In genomic region chrX:148381603-148382002, GRCh38 we compare ENCODE assay signal across 9 cellular contexts.
DNase-seq lines count a peak whose midpoint lies in the region; ATAC-seq lines count a peak whose summit lies in the region.
"Had no signal": no experiment of that assay in that cellular context is flagged by ENCODE, and none has a peak within 500 bp of the region (broad histone marks: within the 10 kb centered on the region; RNA-seq: fewer than 3 reads in every experiment).

No MANE protein-coding gene starts in this region.

- H3K4me3 ChIP-seq in GM08714 (ENCODE audit: low read length): peak overlapping the region; percentile 60; the same call in 1 of the 2 replicates

- H3K4me3 Mint-ChIP-seq in central memory CD8-positive, alpha-beta T cell: peak overlapping the region; percentile 74

- H3K27me3 Mint-ChIP-seq in central memory CD8-positive, alpha-beta T cell: no peaks in the 10 kb centered on the region

- peak; percentile 32 for ATAC-seq in GM21381 (IDR thresholded peaks at IDR 0.05; ENCODE audit: unreplicated experiment)
- ATAC-seq in HG03432 (IDR thresholded peaks at IDR 0.05; ENCODE audit: unreplicated experiment): peak; percentile 34
- peak; percentile 29 for ATAC-seq in central memory CD8-positive, alpha-beta T cell (replicated peaks; ENCODE audit: extremely low read depth, poor library complexity, severe bottlenecking)

- H3K9me3 Mint-ChIP-seq in central memory CD8-positive, alpha-beta T cell: no peaks in the 10 kb centered on the region

- H3K36me3 Mint-ChIP-seq in central memory CD8-positive, alpha-beta T cell (ENCODE audit: insufficient read depth): peaks cover 2% of the 10 kb centered on the region

- no peak for DNase-seq in central memory CD8-positive, alpha-beta T cell (ENCODE audit: low spot score in 2 of 2)
- no peak for DNase-seq in T-helper 9 cell
- DNase-seq in GOT3 (lab: John Stamatoyannopoulos, UW): no peak
- no peak for DNase-seq in activated CD4-positive, CD25-positive, alpha-beta regulatory T cell treated with anti-CD3 and anti-CD28 coated beads, Interleukin-2, amount 50 U/mL, for 72 hours
- DNase-seq in NCI-H345 treated with DMSO at 0.1 percent for 48 hours (lab: John Stamatoyannopoulos, UW; ENCODE audit: unreplicated experiment): no peak
- DNase-seq: NCI-H345 had no signal

- H3K27ac Mint-ChIP-seq in central memory CD8-positive, alpha-beta T cell (ENCODE audit: low read depth): peak overlapping the region; percentile 83

- H3K4me1 Mint-ChIP-seq in central memory CD8-positive, alpha-beta T cell: peaks cover 17% of the 10 kb centered on the region
